Comparison of ENCODE assay signal across 17 cellular contexts in genomic region chr9:124149992-124150391, GRCh38.
DNase-seq lines count a peak whose midpoint lies in the region; TF ChIP-seq lines count a peak whose summit lies in the region.
"Had no signal": no experiment of that assay in that cellular context is flagged by ENCODE, and none has a peak within 500 bp of the region (broad histone marks: within the 10 kb centered on the region; RNA-seq: fewer than 3 reads in every experiment).

No MANE protein-coding gene starts in this region.

- DNase-seq in DMS53 (lab: John Stamatoyannopoulos, UW) (peak; percentile 16), DMS53 treated with DMSO at 0.1 percent for 48 hours (lab: John Stamatoyannopoulos, UW; ENCODE audit: unreplicated experiment) (no peak), Kasumi-1 (lab: John Stamatoyannopoulos, UW) (peak; percentile 38 to 58), amniotic epithelial cell (ENCODE audit: low read depth) (peak; percentile 35), myocyte (ENCODE audit: low read depth) (peak; percentile 55), KG1 (lab: John Stamatoyannopoulos, UW) (no peak), HK-2 (ENCODE audit: unreplicated experiment) (no peak), ovary (no peak)
- DNase-seq: brain microvascular endothelial cell; effector CD8-positive, alpha-beta T cell; NCI-H1930; right cardiac atrium; stimulated activated CD4-positive, alpha-beta T cell treated with anti-CD3 and anti-CD28 coated beads, Interleukin-4, amount 100 ng/mL, for 1 hour; upper lobe of right lung had no signal

- H3K4me3 ChIP-seq in ovary, result no peak overlapping the region
- H3K4me3 ChIP-seq: lung, upper lobe of right lung had no signal

- TF ChIP-seq POLR2A in ovary (IDR thresholded peaks at IDR 0.05), result no peak

- no peak for TF ChIP-seq CTCF in ovary (IDR thresholded peaks at IDR 0.05)

- intact Hi-C loops in ovary (cut with DNase I), result no loop called here

- H3K27ac ChIP-seq in ovary, result no peak overlapping the region
- H3K27ac ChIP-seq: 22Rv1, brain microvascular endothelial cell, KMS-11, upper lobe of right lung had no signal

- no peaks in the 10 kb centered on the region for H3K4me1 ChIP-seq in ovary (ENCODE audit: insufficient read depth)
- H3K4me1 ChIP-seq: upper lobe of right lung had no signal

- no peak for TF ChIP-seq EP300 in ovary (IDR thresholded peaks at IDR 0.05)

- no peaks in the 10 kb centered on the region for H3K9me3 ChIP-seq in ovary
- H3K9me3 ChIP-seq: upper lobe of right lung had no signal

- no peaks in the 10 kb centered on the region for H3K36me3 ChIP-seq in ovary
- H3K36me3 ChIP-seq: brain microvascular endothelial cell, upper lobe of right lung had no signal

- no peaks in the 10 kb centered on the region for H3K27me3 ChIP-seq in ovary
- H3K27me3 ChIP-seq: brain microvascular endothelial cell, upper lobe of right lung had no signal

- 17 to 50% (median 22%) methylated on average over 1 of the region's 1 CpG for WGBS in ovary, 3 donors

Comparison
In these comparisons a context has a peak if more than half of its experiments do, and no peak if none do; other contexts are left out.
1. DNase-seq: peak in DMS53 (single experiment), Kasumi-1 (2 of 2), amniotic epithelial cell (single experiment) and myocyte (single experiment); none in DMS53 treated with DMSO at 0.1 percent for 48 hours (single experiment), KG1 (single experiment), HK-2 (single experiment) and ovary (0 of 5).